9 cellular contexts compared by ENCODE assay signal in the genomic region with DNA sequence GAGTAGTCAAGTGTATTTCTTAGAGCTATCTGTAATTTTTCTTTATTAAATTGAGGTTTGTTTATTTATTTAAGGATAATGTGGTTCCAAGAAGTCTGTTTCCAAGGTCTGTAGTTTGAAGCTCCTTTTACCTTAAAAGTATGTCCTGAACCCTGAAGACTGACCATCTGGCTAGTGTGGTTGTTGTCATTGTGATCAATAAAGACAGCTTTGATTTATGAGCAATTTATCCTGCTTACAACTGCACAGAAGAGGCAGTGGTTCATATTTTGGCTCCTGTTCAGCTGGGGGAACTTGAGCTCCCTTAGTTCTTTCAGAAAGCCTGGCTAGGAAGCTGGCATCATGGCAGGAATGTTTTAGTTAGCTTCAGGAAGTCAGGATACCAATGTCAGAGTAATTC.
DNase-seq lines count a peak whose midpoint lies in the region; ATAC-seq and TF ChIP-seq lines count a peak whose summit lies in the region.
"Had no signal": no experiment of that assay in that cellular context is flagged by ENCODE, and none has a peak within 500 bp of the region (broad histone marks: within the 10 kb centered on the region; RNA-seq: fewer than 3 reads in every experiment).

No MANE protein-coding gene starts in this region.

- intact Hi-C loops in esophagus squamous epithelium (cut with DNase I) = no loop called here
- intact Hi-C loops in naive thymus-derived CD4-positive, alpha-beta T cell (cut with micrococcal nuclease) = no loop called here

- H3K36me3 ChIP-seq in esophagus squamous epithelium (no peaks in the 10 kb centered on the region), H7 (replicated peaks; ENCODE audit: control insufficient read depth, insufficient read depth, low read length) (no peaks in the 10 kb centered on the region), Karpas-422 (ENCODE audit: insufficient read depth, low read length) (no peaks in the 10 kb centered on the region)
- H3K36me3 ChIP-seq in naive thymus-derived CD4-positive, alpha-beta T cell (ENCODE audit: control insufficient read depth in 2 of 3, insufficient read depth in 3 of 3, low read length in 3 of 3) = no peaks in the 10 kb centered on the region

- H3K9me3 Mint-ChIP-seq in naive thymus-derived CD4-positive, alpha-beta T cell = peaks cover 6 to 32% (median 16%) of the 10 kb centered on the region in 11 donors

- TF ChIP-seq CTCF in esophagus squamous epithelium (IDR thresholded peaks at IDR 0.05) = no peak

- no peak for TF ChIP-seq POLR2A in esophagus squamous epithelium (IDR thresholded peaks at IDR 0.05)

- no peak overlapping the region for H3K27ac Mint-ChIP-seq in naive thymus-derived CD4-positive, alpha-beta T cell

- DNase-seq in GM04504 (ENCODE audit: low read depth) = peak; percentile 34
- peak; percentile 21 for DNase-seq in NCI-H82 treated with DMSO at 0.1 percent for 48 hours (lab: John Stamatoyannopoulos, UW; ENCODE audit: unreplicated experiment)
- DNase-seq in esophagus squamous epithelium (lab: John Stamatoyannopoulos, UW) = no peak
- peak; percentile 59 for DNase-seq in skeletal muscle cell (ENCODE audit: low read depth)
- no peak for DNase-seq in NOMO-1 treated with dmso at 0.1 percent for 144 hours (lab: John Stamatoyannopoulos, UW; ENCODE audit: unreplicated experiment)
- DNase-seq in naive thymus-derived CD4-positive, alpha-beta T cell = no peak
- DNase-seq in H7 = no peak
- DNase-seq in Karpas-422 = no peak

- H3K4me3 ChIP-seq in esophagus squamous epithelium (no peak overlapping the region), skeletal muscle cell (ENCODE audit: low read depth, low read length) (no peak overlapping the region), H7 (ENCODE audit: insufficient read depth, low read depth, low read length) (no peak overlapping the region), Karpas-422 (ENCODE audit: low read length) (no peak overlapping the region)
- H3K4me3 ChIP-seq in naive thymus-derived CD4-positive, alpha-beta T cell (ENCODE audit: low read length) = no peak overlapping the region

- H4K20me1 ChIP-seq in Karpas-422 (ENCODE audit: insufficient read depth, low read depth, low read length) = peaks cover 3% of the 10 kb centered on the region; the same call in 1 of the 2 replicates

- POLR2A ChIA-PET in naive thymus-derived CD4-positive, alpha-beta T cell (lab: Charles Lee) = no interaction called here

- H3K27ac ChIP-seq in esophagus squamous epithelium = peak overlapping the region in 3 of 4 donors; percentile 40 to 75 (median 54)
- no peak overlapping the region for H3K27ac ChIP-seq in naive thymus-derived CD4-positive, alpha-beta T cell (ENCODE audit: low read depth, low read length)
- H3K27ac ChIP-seq in Karpas-422 (ENCODE audit: low read length) = no peak overlapping the region

- H3K36me3 Mint-ChIP-seq in naive thymus-derived CD4-positive, alpha-beta T cell = peaks cover 4 to 28% (median 17%) of the 10 kb centered on the region in 5 donors

- H3K27me3 ChIP-seq in esophagus squamous epithelium (no peaks in the 10 kb centered on the region), H7 (ENCODE audit: control insufficient read depth, insufficient read depth, low read length) (no peaks in the 10 kb centered on the region), Karpas-422 (ENCODE audit: low read length) (no peaks in the 10 kb centered on the region)
- H3K27me3 ChIP-seq in naive thymus-derived CD4-positive, alpha-beta T cell (ENCODE audit: control insufficient read depth in 2 of 2, insufficient read depth in 2 of 2, low read length in 2 of 2) = no peaks in the 10 kb centered on the region

- H3K9me2 ChIP-seq in Karpas-422 (replicated peaks; ENCODE audit: insufficient read depth, low read length) = no peaks in the 10 kb centered on the region

- H3K4me1 Mint-ChIP-seq in naive thymus-derived CD4-positive, alpha-beta T cell = peaks cover 3 to 23% (median 14%) of the 10 kb centered on the region in 7 donors

- H3K9ac ChIP-seq in Karpas-422 (ENCODE audit: low read length) = no peak overlapping the region

- H3K27me3 Mint-ChIP-seq in naive thymus-derived CD4-positive, alpha-beta T cell = no peaks in the 10 kb centered on the region
- H3K27me3 Mint-ChIP-seq: central memory CD8-positive, alpha-beta T cell had no signal

- H3K9me3 ChIP-seq in esophagus squamous epithelium (peaks cover 0 to 9% (median 0%) of the 10 kb centered on the region in 3 donors), Karpas-422 (ENCODE audit: low read length) (no peaks in the 10 kb centered on the region)
- peaks cover 0 to 12% (median 0%) of the 10 kb centered on the region in 3 experiments for H3K9me3 ChIP-seq in naive thymus-derived CD4-positive, alpha-beta T cell (ENCODE audit: control insufficient read depth in 2 of 3, low read length in 3 of 3)

- no peaks in the 10 kb centered on the region for H3K79me2 ChIP-seq in Karpas-422 (ENCODE audit: low read length)

- H3K4me1 ChIP-seq in esophagus squamous epithelium (peaks cover 12 to 32% (median 18%) of the 10 kb centered on the region in 3 donors), Karpas-422 (ENCODE audit: low read length) (no peaks in the 10 kb centered on the region)
- no peaks in the 10 kb centered on the region for H3K4me1 ChIP-seq in naive thymus-derived CD4-positive, alpha-beta T cell (ENCODE audit: control insufficient read depth in 2 of 2, insufficient read depth in 2 of 2, low read length in 2 of 2)

- no peak for ATAC-seq in naive thymus-derived CD4-positive, alpha-beta T cell

- CTCF ChIA-PET in naive thymus-derived CD4-positive, alpha-beta T cell (lab: Charles Lee) = no interaction called here

- H3K4me3 Mint-ChIP-seq in naive thymus-derived CD4-positive, alpha-beta T cell = no peak overlapping the region
- H3K4me3 Mint-ChIP-seq: central memory CD8-positive, alpha-beta T cell had no signal

- no peak overlapping the region for H3K4me2 ChIP-seq in Karpas-422 (ENCODE audit: low read depth, low read length, poor library complexity, severe bottlenecking)

- no peak overlapping the region for H2AFZ ChIP-seq in Karpas-422 (ENCODE audit: low read length)

Comparison
In these comparisons a context has a peak if more than half of its experiments do, and no peak if none do; other contexts are left out.
1. DNase-seq: peak in GM04504 (single experiment), NCI-H82 treated with DMSO at 0.1 percent for 48 hours (single experiment) and skeletal muscle cell (single experiment); none in esophagus squamous epithelium (single experiment), NOMO-1 treated with dmso at 0.1 percent for 144 hours (single experiment), naive thymus-derived CD4-positive, alpha-beta T cell (0 of 9), H7 (single experiment) and Karpas-422 (single experiment).
2. H3K27ac ChIP-seq: peak in esophagus squamous epithelium (3 of 4); none in naive thymus-derived CD4-positive, alpha-beta T cell (single experiment) and Karpas-422 (single experiment).